33 cellular contexts compared by ENCODE assay signal in genomic region chr1:47390843-47391242, GRCh38. TPM values are rescaled to one million over a fixed set of nuclear protein-coding genes. Genes with fewer than 3 reads are reported as not detected.
"Had no signal": no experiment of that assay in that cellular context is flagged by ENCODE, and none has a peak within 500 bp of the region (broad histone marks: within the 10 kb centered on the region; RNA-seq: fewer than 3 reads in every experiment).

No MANE protein-coding gene starts in this region.

- H3K27ac Mint-ChIP-seq: activated CD4-positive, alpha-beta T cell treated with anti-CD3 and anti-CD28 coated beads, Interleukin-2, amount 10 ng/mL, durations not matched to agents 24 days and 14 days; activated CD8-positive, alpha-beta T cell treated with anti-CD3 and anti-CD28 coated beads for 36 hours; activated naive CD8-positive, alpha-beta T cell treated with anti-CD3 and anti-CD28 coated beads for 36 hours; activated T-cell treated with anti-CD3 and anti-CD28 coated beads, Interleukin-2, amount 50 U/mL, for 72 hours; activated T-helper 17 cell treated with anti-CD3 and anti-CD28 coated beads, Interleukin-2, amount 50 U/mL, for 72 hours; IgD-negative memory B cell; T-helper 1 cell treated with Interleukin-12 subunit alpha and Interleukin-12 subunit beta and Interleukin-4 antibody, amounts not matched to agents 30 μg/mL and 1 μg/mL, for 36 hours; T-helper 2 cell treated with Interferon-gamma antibody and Interleukin-4, amounts not matched to agents 5 μg/mL and 100 μg/mL, for 36 hours had no signal

- H3K4me3 ChIP-seq: cardiac muscle cell, PC-9, SJCRH30, SK-N-MC had no signal

- H3K4me2 ChIP-seq: PC-9 had no signal

- H3K9me3 Mint-ChIP-seq: activated CD4-positive, alpha-beta T cell treated with anti-CD3 and anti-CD28 coated beads, Interleukin-2, amount 10 ng/mL, durations not matched to agents 24 days and 14 days; activated CD8-positive, alpha-beta T cell treated with anti-CD3 and anti-CD28 coated beads for 36 hours; activated naive CD8-positive, alpha-beta T cell treated with anti-CD3 and anti-CD28 coated beads for 36 hours; activated T-cell treated with anti-CD3 and anti-CD28 coated beads, Interleukin-2, amount 50 U/mL, for 72 hours; activated T-helper 17 cell treated with anti-CD3 and anti-CD28 coated beads, Interleukin-2, amount 50 U/mL, for 72 hours; IgD-negative memory B cell; T-helper 1 cell treated with Interleukin-12 subunit alpha and Interleukin-12 subunit beta and Interleukin-4 antibody, amounts not matched to agents 30 μg/mL and 1 μg/mL, for 36 hours; T-helper 2 cell treated with Interferon-gamma antibody and Interleukin-4, amounts not matched to agents 5 μg/mL and 100 μg/mL, for 36 hours had no signal

- H2AFZ ChIP-seq: PC-9 had no signal

- H3K27me3 ChIP-seq: SJCRH30 had no signal

- H3K9me3 ChIP-seq: SJCRH30 had no signal

- DNase-seq: activated CD4-positive, alpha-beta T cell treated with anti-CD3 and anti-CD28 coated beads, Interleukin-2, amount 10 ng/mL, durations not matched to agents 24 days and 14 days; activated CD4-positive, alpha-beta T cell treated with anti-CD3 and anti-CD28 coated beads, Interleukin-2, amount 50 U/mL, for 4 hours; activated CD8-positive, alpha-beta T cell treated with anti-CD3 and anti-CD28 coated beads for 36 hours; activated effector memory CD4-positive, alpha-beta T cell treated with anti-CD3 and anti-CD28 coated beads, Interleukin-2, amount 50 U/mL, for 16 hours; activated naive CD4-positive, alpha-beta T cell; activated naive CD4-positive, alpha-beta T cell treated with anti-CD3 and anti-CD28 coated beads, Interleukin-2, amount 50 U/mL, for 16 hours; activated naive CD8-positive, alpha-beta T cell treated with anti-CD3 and anti-CD28 coated beads for 36 hours; activated T-cell treated with anti-CD3 and anti-CD28 coated beads, Interleukin-2, amount 50 U/mL, for 1 hour; activated T-cell treated with anti-CD3 and anti-CD28 coated beads, Interleukin-2, amount 50 U/mL, for 72 hours; amniotic stem cell; aorta; Kasumi-1; KG1; MM.1S; MV-4-11; NCI-H1092; NCI-H1436 treated with DMSO at 0.1 percent for 48 hours; NCI-H1694 treated with DMSO at 0.1 percent for 48 hours; NCI-H2029; NCI-H345; NCI-H524 treated with DMSO at 0.1 percent for 48 hours; PC-9; SHP77; SJCRH30 had no signal

- H3K4me3 Mint-ChIP-seq: activated CD4-positive, alpha-beta T cell treated with anti-CD3 and anti-CD28 coated beads, Interleukin-2, amount 10 ng/mL, durations not matched to agents 24 days and 14 days; activated CD8-positive, alpha-beta T cell treated with anti-CD3 and anti-CD28 coated beads for 36 hours; activated naive CD8-positive, alpha-beta T cell treated with anti-CD3 and anti-CD28 coated beads for 36 hours; activated T-cell treated with anti-CD3 and anti-CD28 coated beads, Interleukin-2, amount 50 U/mL, for 72 hours; activated T-helper 17 cell treated with anti-CD3 and anti-CD28 coated beads, Interleukin-2, amount 50 U/mL, for 72 hours; IgD-negative memory B cell; T-helper 1 cell treated with Interleukin-12 subunit alpha and Interleukin-12 subunit beta and Interleukin-4 antibody, amounts not matched to agents 30 μg/mL and 1 μg/mL, for 36 hours; T-helper 2 cell treated with Interferon-gamma antibody and Interleukin-4, amounts not matched to agents 5 μg/mL and 100 μg/mL, for 36 hours had no signal

- H3K27ac ChIP-seq: cardiac muscle cell, PC-9, SJCRH30, SK-N-MC had no signal

- H3K36me3 ChIP-seq: cardiac muscle cell, SJCRH30 had no signal

- ATAC-seq: activated CD8-positive, alpha-beta T cell treated with anti-CD3 and anti-CD28 coated beads for 36 hours; activated T-cell treated with anti-CD3 and anti-CD28 coated beads, Interleukin-2, amount 50 U/mL, for 72 hours; activated T-helper 17 cell treated with anti-CD3 and anti-CD28 coated beads, Interleukin-2, amount 50 U/mL, for 72 hours had no signal

- FAIRE-seq: TTC549 had no signal

- H3K4me1 Mint-ChIP-seq: activated CD4-positive, alpha-beta T cell treated with anti-CD3 and anti-CD28 coated beads, Interleukin-2, amount 10 ng/mL, durations not matched to agents 24 days and 14 days; activated naive CD8-positive, alpha-beta T cell treated with anti-CD3 and anti-CD28 coated beads for 36 hours; activated T-helper 17 cell treated with anti-CD3 and anti-CD28 coated beads, Interleukin-2, amount 50 U/mL, for 72 hours had no signal

RNA-seq across cellular contexts. Expression of gene FOXE3, which starts 25.2 kb away (rescaled TPM):
- total RNA-seq: activated CD4-positive, alpha-beta T cell treated with anti-CD3 and anti-CD28 coated beads, Interleukin-2, amount 10 ng/mL, durations not matched to agents 24 days and 14 days; activated CD8-positive, alpha-beta memory T cell treated with anti-CD3 and anti-CD28 coated beads for 36 hours; activated CD8-positive, alpha-beta T cell treated with anti-CD3 and anti-CD28 coated beads for 36 hours; activated naive CD8-positive, alpha-beta T cell treated with anti-CD3 and anti-CD28 coated beads for 36 hours; activated T-cell treated with anti-CD3 and anti-CD28 coated beads, Interleukin-2, amount 50 U/mL, for 72 hours; activated T-helper 17 cell treated with anti-CD3 and anti-CD28 coated beads, Interleukin-2, amount 50 U/mL, for 72 hours; aorta; cardiac muscle cell; NCI-H460; SJCRH30 had no signal
- polyA plus RNA-seq: aorta, cardiac muscle cell, IgD-negative memory B cell had no signal

RNA-seq across cellular contexts. Expression of gene FOXD2, which starts 47.0 kb away (rescaled TPM):
- total RNA-seq: cardiac muscle cell had no signal
